ENCODE assay signal across 26 cellular contexts in the genomic region with DNA sequence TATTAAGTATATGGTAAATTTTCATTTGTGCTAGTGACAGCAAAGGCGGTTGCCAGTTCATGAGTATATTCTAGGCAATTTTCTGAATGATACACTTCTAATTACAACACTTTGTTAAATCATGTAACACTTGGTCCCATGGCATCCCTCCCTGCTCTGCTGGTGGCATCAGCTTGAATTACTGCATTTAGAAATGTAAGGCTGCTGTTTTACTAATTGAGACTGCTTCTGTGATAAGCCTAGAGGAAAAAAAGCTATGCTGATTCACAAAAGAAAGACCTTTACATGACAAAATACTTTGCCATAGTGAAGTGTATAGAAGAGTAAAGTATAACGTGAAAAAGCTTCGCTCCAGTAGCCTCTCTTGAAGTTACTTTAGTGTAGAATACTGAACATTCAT.
"Had no signal": no experiment of that assay in that cellular context is flagged by ENCODE, and none has a peak within 500 bp of the region (broad histone marks: within the 10 kb centered on the region; RNA-seq: fewer than 3 reads in every experiment).

No MANE protein-coding gene starts in this region.

- H3K27ac ChIP-seq: colonic mucosa, gastrocnemius medialis, right atrium auricular region, suprapubic skin, tibial artery, upper lobe of right lung had no signal

- H3K4me3 ChIP-seq: colonic mucosa, gastrocnemius medialis, right atrium auricular region, suprapubic skin, tibial artery, upper lobe of right lung had no signal

- FAIRE-seq: bronchial epithelial cell, endometrium, kidney had no signal

- H3K27me3 ChIP-seq: colonic mucosa, gastrocnemius medialis, right atrium auricular region, suprapubic skin, tibial artery, upper lobe of right lung had no signal

- DNase-seq: activated CD4-positive, alpha-beta memory T cell treated with anti-CD3 and anti-CD28 coated beads, Interleukin-2, amount 10 ng/mL, durations not matched to agents 7 days and 5 days; activated CD4-positive, alpha-beta T cell treated with anti-CD3 and anti-CD28 coated beads for 1 hour; activated CD4-positive, alpha-beta T cell treated with anti-CD3 and anti-CD28 coated beads, Interleukin-2, amount 10 ng/mL, durations not matched to agents 7 days and 5 days; activated CD8-positive, alpha-beta memory T cell treated with anti-CD3 and anti-CD28 coated beads, Interleukin-2, amount 50 U/mL, for 48 hours; activated gamma-delta T cell; activated naive CD4-positive, alpha-beta T cell treated with anti-CD3 and anti-CD28 coated beads, Interleukin-2, amount 10 ng/mL, durations not matched to agents 7 days and 5 days; activated naive CD8-positive, alpha-beta T cell treated with anti-CD3 and anti-CD28 coated beads, Interleukin-2, amount 10 ng/mL, durations not matched to agents 7 days and 5 days; activated T-cell treated with anti-CD3 and anti-CD28 coated beads, Interleukin-2, amount 50 U/mL, for 24 hours; colonic mucosa; effector CD8-positive, alpha-beta T cell; erythroblast; gastrocnemius medialis; glutamatergic neuron; kidney; left colon; midbrain; naive thymus-derived CD8-positive, alpha-beta T cell; nucleus accumbens; stimulated activated naive CD4-positive, alpha-beta T cell; T-helper 17 cell; tibial artery; upper lobe of right lung had no signal

- H3K9me3 ChIP-seq: colonic mucosa, gastrocnemius medialis, right atrium auricular region, suprapubic skin, tibial artery, upper lobe of right lung had no signal

- H3K4me1 ChIP-seq: colonic mucosa, gastrocnemius medialis, right atrium auricular region, suprapubic skin, tibial artery, upper lobe of right lung had no signal

- H3K36me3 ChIP-seq: colonic mucosa, gastrocnemius medialis, right atrium auricular region, suprapubic skin, tibial artery, upper lobe of right lung had no signal
